Comparison of ENCODE assay signal across 8 cellular contexts in the genomic region with DNA sequence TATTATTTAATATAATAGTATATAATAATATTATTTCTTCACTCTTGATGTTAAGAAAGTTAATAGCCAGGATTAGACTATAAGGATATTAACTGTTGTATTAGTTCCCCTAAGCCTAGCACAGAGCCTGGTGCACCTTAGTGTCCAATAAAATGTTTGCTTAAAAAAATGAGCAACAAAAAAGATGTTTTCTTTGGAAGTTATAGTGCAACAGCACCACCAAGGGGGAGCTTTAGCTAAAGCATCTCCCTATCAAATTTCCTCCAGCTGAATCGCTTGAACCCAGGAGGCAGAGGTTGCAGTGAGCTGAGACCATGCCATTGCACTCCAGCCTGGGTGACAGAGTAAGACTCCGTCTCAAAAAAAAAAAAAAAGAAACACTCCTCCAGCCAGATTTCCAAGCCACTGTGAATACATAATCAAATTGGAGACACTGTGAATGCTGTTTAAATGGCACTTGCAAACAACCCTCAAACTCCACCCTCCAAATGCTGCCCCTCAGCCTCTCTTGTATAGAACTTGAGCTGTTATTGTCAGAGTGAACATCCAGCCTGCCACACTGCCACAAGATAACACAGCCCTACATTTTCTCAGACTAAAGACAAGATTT.
DNase-seq lines count a peak whose midpoint lies in the region; ATAC-seq and TF ChIP-seq lines count a peak whose summit lies in the region.

No MANE protein-coding gene starts in this region.

- no peak for ATAC-seq in HG03196 (IDR thresholded peaks at IDR 0.05; ENCODE audit: unreplicated experiment)
- no peak for ATAC-seq in GM18517 (IDR thresholded peaks at IDR 0.05; ENCODE audit: unreplicated experiment)

- DNase-seq in NCI-H748 (lab: John Stamatoyannopoulos, UW; ENCODE audit: unreplicated experiment) (peak; percentile 47), NCI-H748 treated with DMSO at 0.1 percent for 48 hours (lab: John Stamatoyannopoulos, UW) (no peak), NAMALWA (ENCODE audit: low spot score) (peak; percentile 65), cerebellum (ENCODE audit: low spot score) (peak; percentile 8), neural crest cell (ENCODE audit: low read depth, low spot score) (peak; percentile 33), NCI-H524 treated with DMSO at 0.1 percent for 48 hours (lab: John Stamatoyannopoulos, UW) (no peak)

- H3K27ac Mint-ChIP-seq in neural crest cell (ENCODE audit: unreplicated experiment): no peak overlapping the region

- no peaks in the 10 kb centered on the region for H3K27me3 Mint-ChIP-seq in neural crest cell (ENCODE audit: low read depth)

- TF ChIP-seq CTCF in neural crest cell (conservative IDR thresholded peaks at IDR 0.05): peak; percentile 69

- H3K36me3 Mint-ChIP-seq in neural crest cell (ENCODE audit: low read depth): no peaks in the 10 kb centered on the region

- peaks cover 2% of the 10 kb centered on the region for H3K9me3 Mint-ChIP-seq in neural crest cell

- peaks cover 3% of the 10 kb centered on the region for H3K4me1 Mint-ChIP-seq in neural crest cell

- H3K4me3 Mint-ChIP-seq in neural crest cell: no peak overlapping the region

Comparison
In these comparisons a context has a peak if more than half of its experiments do, and no peak if none do; other contexts are left out.
1. DNase-seq: peak in NCI-H748 (single experiment), NAMALWA (single experiment), cerebellum (single experiment) and neural crest cell (single experiment); none in NCI-H748 treated with DMSO at 0.1 percent for 48 hours (single experiment) and NCI-H524 treated with DMSO at 0.1 percent for 48 hours (single experiment).